Comparison of ENCODE assay signal across 10 cellular contexts in genomic region chr22:23752090-23752691, GRCh38. TPM values are rescaled to one million over a fixed set of nuclear protein-coding genes. Genes with fewer than 3 reads are reported as not detected.
DNase-seq lines count a peak whose midpoint lies in the region; ATAC-seq, FAIRE-seq and TF ChIP-seq lines count a peak whose summit lies in the region.
"Had no signal": no experiment of that assay in that cellular context is flagged by ENCODE, and none has a peak within 500 bp of the region (broad histone marks: within the 10 kb centered on the region; RNA-seq: fewer than 3 reads in every experiment).

No MANE protein-coding gene starts in this region.

- H3K36me3 Mint-ChIP-seq in T-helper 2 cell treated with Interferon-gamma antibody and Interleukin-4, amounts not matched to agents 5 μg/mL and 100 μg/mL, for 36 hours (ENCODE audit: low read depth), result no peaks in the 10 kb centered on the region

- DNase-seq in T-helper 2 cell treated with Interferon-gamma antibody and Interleukin-4, amounts not matched to agents 5 μg/mL and 100 μg/mL, for 36 hours (ENCODE audit: low spot score), result no peak
- DNase-seq in T-helper 2 cell (no peak), K562 (ENCODE audit: extremely low read depth in 1 of 4, low spot score in 3 of 4) (no peak), tibial nerve (ENCODE audit: low spot score in 2 of 2) (no peak)
- no peak for DNase-seq in activated CD4-positive, alpha-beta T cell treated with anti-CD3 and anti-CD28 coated beads for 1 hour
- DNase-seq: stimulated activated naive CD4-positive, alpha-beta T cell had no signal

- H2AFZ ChIP-seq in K562 (ENCODE audit: low read depth, low read length), result 0 out of 2 replicates have a peak overlapping the region, but pooled peaks have one; percentile 91

- POLR2A ChIA-PET in K562 (lab: Yijun Ruan, JAX), result interaction anchor here (1.0 kb wide), 2 partner anchors 17 to 130 kb away, joined by 3 read pairs; no protein-coding TSS in a partner anchor

- TF ChIP-seq POLR2A in K562 (conservative IDR thresholded peaks at IDR 0.05) (no peak), tibial nerve (IDR thresholded peaks at IDR 0.05) (no peak)

- H3K4me1 Mint-ChIP-seq in T-helper 2 cell treated with Interferon-gamma antibody and Interleukin-4, amounts not matched to agents 5 μg/mL and 100 μg/mL, for 36 hours (ENCODE audit: low read depth), result peaks cover 11% of the 10 kb centered on the region

- H4K20me1 ChIP-seq in K562 (replicated peaks; ENCODE audit: control insufficient read depth, insufficient read depth, low read length), result no peaks in the 10 kb centered on the region

- no peaks in the 10 kb centered on the region for H3K36me3 ChIP-seq in HUES6 (ENCODE audit: control insufficient read depth, insufficient read depth, low read length)
- H3K36me3 ChIP-seq in K562 (ENCODE audit: control insufficient read depth, insufficient read depth, low read length), result no peaks in the 10 kb centered on the region
- H3K36me3 ChIP-seq in rectal smooth muscle tissue (ENCODE audit: control insufficient read depth, insufficient read depth, low read length), result no peaks in the 10 kb centered on the region
- H3K36me3 ChIP-seq in tibial nerve, result no peaks in the 10 kb centered on the region

- H3K9me3 Mint-ChIP-seq in T-helper 2 cell treated with Interferon-gamma antibody and Interleukin-4, amounts not matched to agents 5 μg/mL and 100 μg/mL, for 36 hours, result no peaks in the 10 kb centered on the region

- TF ChIP-seq EP300 in K562 (IDR thresholded peaks at IDR 0.05; ENCODE audit: low read length), result no peak
- no peak for TF ChIP-seq EP300 in tibial nerve (IDR thresholded peaks at IDR 0.05)

- no peak for FAIRE-seq in K562 (lab: Jason Lieb, UNC)

- no peaks in the 10 kb centered on the region for H3K27me3 ChIP-seq in HUES6 (ENCODE audit: control insufficient read depth, insufficient read depth, low read length)
- no peaks in the 10 kb centered on the region for H3K27me3 ChIP-seq in K562 (ENCODE audit: control insufficient read depth in 2 of 2, insufficient read depth in 2 of 2, low read length in 2 of 2)
- H3K27me3 ChIP-seq in rectal smooth muscle tissue (ENCODE audit: control insufficient read depth, insufficient read depth, low read length), result no peaks in the 10 kb centered on the region
- H3K27me3 ChIP-seq in tibial nerve, result no peaks in the 10 kb centered on the region

- peak overlapping the region; percentile 60 for H3K27ac Mint-ChIP-seq in T-helper 2 cell treated with Interferon-gamma antibody and Interleukin-4, amounts not matched to agents 5 μg/mL and 100 μg/mL, for 36 hours

- peak overlapping the region; percentile 68 for H3K4me3 Mint-ChIP-seq in T-helper 2 cell treated with Interferon-gamma antibody and Interleukin-4, amounts not matched to agents 5 μg/mL and 100 μg/mL, for 36 hours

- CTCF ChIA-PET in K562 (lab: Yijun Ruan, JAX; ENCODE audit: low intra/inter-chr PET ratio), result no interaction called here

- H3K9ac ChIP-seq in HUES6 (ENCODE audit: low read length) (no peak overlapping the region), K562 (ENCODE audit: insufficient read depth in 1 of 2, low read depth in 2 of 2, low read length in 2 of 2) (peak overlapping the region in 1 of 2 experiments; percentile 95; a peak in 2 of 4 replicates), rectal smooth muscle tissue (ENCODE audit: low read length) (no peak overlapping the region)

- H3K27me3 Mint-ChIP-seq in T-helper 2 cell treated with Interferon-gamma antibody and Interleukin-4, amounts not matched to agents 5 μg/mL and 100 μg/mL, for 36 hours (ENCODE audit: low read depth), result peaks cover 4% of the 10 kb centered on the region

- H3K4me3 ChIP-seq in HUES6 (ENCODE audit: low read depth, low read length) (peak overlapping the region; percentile 98; the same call in 1 of the 2 replicates), K562 (no peak overlapping the region), rectal smooth muscle tissue (ENCODE audit: low read length) (peak overlapping the region; percentile 64), tibial nerve (peak overlapping the region in 2 of 4 donors; percentile 77 to 92)

- TF ChIP-seq CTCF in K562 (IDR thresholded peaks at IDR 0.05 in 2 of 3, conservative IDR thresholded peaks at IDR 0.05 in 1 of 3; ENCODE audit: insufficient read depth in 2 of 3, low read depth in 1 of 3, low read length in 3 of 3), result no peak
- TF ChIP-seq CTCF in tibial nerve (IDR thresholded peaks at IDR 0.05), result no peak

- no TSS peak for BruUV-seq in K562 (replicated peaks; lab: Mats Ljungman, UMichigan)

- H3K27ac ChIP-seq in HUES6 (ENCODE audit: low read depth, low read length) (no peak overlapping the region), K562 (ENCODE audit: extremely low read depth, low read depth, low read length) (no peak overlapping the region), rectal smooth muscle tissue (ENCODE audit: low read depth, low read length) (no peak overlapping the region), tibial nerve (peak overlapping the region in 1 of 4 donors; percentile 95)

- intact Hi-C loops in K562 (cut with micrococcal nuclease), result no loop called here

- TF ChIP-seq RAD21 in K562 (CRISPR knock-in tag; conservative IDR thresholded peaks at IDR 0.05 in 1 of 2, IDR thresholded peaks at IDR 0.05 in 1 of 2), result no peak

- H3K79me2 ChIP-seq in K562 (ENCODE audit: control insufficient read depth, insufficient read depth, low read length), result peaks cover 14% of the 10 kb centered on the region; the same call in 2 of the 3 replicates

- peak overlapping the region; percentile 32; the same call in 1 of the 2 replicates for H3K4me2 ChIP-seq in K562 (ENCODE audit: insufficient read depth, low read length)

- in situ Hi-C loops in K562 (cut with MboI), result no loop called here

- H3K4me1 ChIP-seq in HUES6 (ENCODE audit: control insufficient read depth, insufficient read depth, low read length) (peaks cover 14% of the 10 kb centered on the region), K562 (replicated peaks in 1 of 2; ENCODE audit: control insufficient read depth in 2 of 2, insufficient read depth in 2 of 2, low read length in 2 of 2) (peaks cover 11 to 28% of the 10 kb centered on the region in 2 experiments), rectal smooth muscle tissue (ENCODE audit: control insufficient read depth, insufficient read depth, low read length) (no peaks in the 10 kb centered on the region), tibial nerve (peaks cover 0 to 20% (median 7%) of the 10 kb centered on the region in 4 donors)

- no peak for ATAC-seq in K562
- no peak for ATAC-seq in HG02884 (IDR thresholded peaks at IDR 0.05; ENCODE audit: unreplicated experiment)

- H3K9me3 ChIP-seq in HUES6 (ENCODE audit: control insufficient read depth, insufficient read depth, low read depth, low read length) (no peaks in the 10 kb centered on the region), K562 (replicated peaks; ENCODE audit: control insufficient read depth, insufficient read depth, low read depth, low read length) (no peaks in the 10 kb centered on the region), tibial nerve (no peaks in the 10 kb centered on the region)

- peaks cover 3% of the 10 kb centered on the region for H3K9me1 ChIP-seq in K562 (ENCODE audit: control insufficient read depth, insufficient read depth, low read length)

- 80% methylated on average over 1 of the region's 9 CpGs for WGBS in K562 (ENCODE audit: insufficient coverage, low coverage, missing lambda C conversion rate)
- WGBS in tibial nerve, 2 donors, result 75 to 85% methylated on average over 5 to 9 of the region's 9 CpGs

RNA-seq across cellular contexts. Expression of gene ZNF70, which starts 1.3 kb away (rescaled TPM):
- total RNA-seq in K562 (2011; cell fraction: chromatin; rRNA removed; ENCODE audit: low replicate concordance), result 8.5 and 13.1 TPM in 2 replicates
- total RNA-seq in K562 (2011; cell fraction: nucleolus; rRNA removed), result 4.9 and 5.3 TPM in 2 replicates
- total RNA-seq in K562 (2011; cell fraction: nucleoplasm; rRNA removed), result 8.3 and 11.4 TPM in 2 replicates
- 1.4 and 1.8 TPM in 2 replicates for total RNA-seq in K562 (2014; rRNA removed)
- total RNA-seq in K562 (2014; rRNA removed; fragmentation: Illumina TruSeq; extraction: Trizol), result 2.3 TPM in 2 replicates
- total RNA-seq in K562 (2015; rRNA removed; fragmentation: Illumina TruSeq; extraction: Trizol), result 2.4 and 2.5 TPM in 2 replicates
- 3.2 and 3.3 TPM in 2 replicates for total RNA-seq in K562 (2021)
- polyA plus RNA-seq in K562 (2011; rRNA removed), result 0.57 and 0.58 TPM in 2 replicates
- polyA plus RNA-seq in K562 (2011; cell fraction: cytosol; rRNA removed), result 0.72 and 0.84 TPM in 2 replicates
- polyA plus RNA-seq in K562 (2011; cell fraction: nucleus; rRNA removed), result 2.0 and 2.6 TPM in 2 replicates
- 0.99 and 1.2 TPM in 2 replicates for polyA plus RNA-seq in K562 (2012)
- polyA plus RNA-seq in K562 (2014; fragmentation: Illumina TruSeq; extraction: Trizol), result 1.3 and 1.5 TPM in 2 replicates
- under 1 TPM; 0.14 to 0.18 TPM for polyA plus RNA-seq in K562 (2014; fragmentation: Nextera tagmentation; extraction: Ambion mirVana)
- polyA plus RNA-seq in K562 (2014; rRNA removed), result 1.1 and 1.3 TPM in 2 replicates
- 1.2 and 1.5 TPM in 2 replicates for polyA minus RNA-seq in K562 (2011; rRNA and poly(A)+ RNA removed)
- 1.5 and 1.7 TPM in 2 replicates for polyA minus RNA-seq in K562 (2011; cell fraction: cytosol; rRNA and poly(A)+ RNA removed)
- 1.3 and 2.1 TPM in 2 replicates for polyA minus RNA-seq in K562 (2011; cell fraction: nucleus; rRNA and poly(A)+ RNA removed)
- total RNA-seq in tibial nerve, result 1 to 10 TPM; 4.1 to 7.4 (median 6.0) TPM

RNA-seq across cellular contexts. Expression of gene VPREB3, which starts 2.0 kb away (rescaled TPM):
- total RNA-seq in K562 (2011; cell fraction: chromatin; rRNA removed; ENCODE audit: low replicate concordance), result not detected in 2 replicates
- not detected in 2 replicates for total RNA-seq in K562 (2011; cell fraction: nucleolus; rRNA removed)
- not detected in 2 replicates for total RNA-seq in K562 (2011; cell fraction: nucleoplasm; rRNA removed)
- total RNA-seq in K562 (2014; rRNA removed) (not detected in 2 replicates), K562 (2014; rRNA removed; fragmentation: Illumina TruSeq; extraction: Trizol) (not detected in 2 replicates), K562 (2015; rRNA removed; fragmentation: Illumina TruSeq; extraction: Trizol) (not detected in 2 replicates), K562 (2021) (0.71 TPM in 1 of 2 replicates, not detected in the other), tibial nerve (not detected)
- polyA plus RNA-seq in K562 (2011; rRNA removed) (0.20 TPM in 1 of 2 replicates, not detected in the other), K562 (2014; fragmentation: Illumina TruSeq; extraction: Trizol) (not detected in 2 replicates), K562 (2014; fragmentation: Nextera tagmentation; extraction: Ambion mirVana) (under 1 TPM in 1 of 2 experiments, not detected in 1; 0.14 TPM), K562 (2014; rRNA removed) (not detected in 2 replicates)
- polyA plus RNA-seq in K562 (2011; cell fraction: cytosol; rRNA removed), result not detected in 2 replicates
- polyA plus RNA-seq in K562 (2011; cell fraction: nucleus; rRNA removed), result 0.41 TPM in 1 of 2 replicates, not detected in the other
- 0.14 and 0.50 TPM in 2 replicates for polyA plus RNA-seq in K562 (2012)
- not detected in 2 replicates for polyA minus RNA-seq in K562 (2011; rRNA and poly(A)+ RNA removed)
- polyA minus RNA-seq in K562 (2011; cell fraction: cytosol; rRNA and poly(A)+ RNA removed), result not detected in 2 replicates
- polyA minus RNA-seq in K562 (2011; cell fraction: nucleus; rRNA and poly(A)+ RNA removed), result not detected in 2 replicates

RNA-seq across cellular contexts. Expression of gene C22orf15, which starts 10.6 kb away (rescaled TPM):
- not detected in 2 replicates for total RNA-seq in K562 (2011; cell fraction: chromatin; rRNA removed; ENCODE audit: low replicate concordance)
- not detected in 2 replicates for total RNA-seq in K562 (2011; cell fraction: nucleolus; rRNA removed)
- total RNA-seq in K562 (2011; cell fraction: nucleoplasm; rRNA removed), result not detected in 2 replicates
- total RNA-seq in K562 (2014; rRNA removed), result not detected in 2 replicates
- not detected in 2 replicates for total RNA-seq in K562 (2014; rRNA removed; fragmentation: Illumina TruSeq; extraction: Trizol)
- not detected in 2 replicates for total RNA-seq in K562 (2015; rRNA removed; fragmentation: Illumina TruSeq; extraction: Trizol)
- not detected in 2 replicates for total RNA-seq in K562 (2021)
- polyA plus RNA-seq in K562 (2011; rRNA removed), result not detected in 2 replicates
- polyA plus RNA-seq in K562 (2011; cell fraction: cytosol; rRNA removed), result not detected in 2 replicates
- polyA plus RNA-seq in K562 (2011; cell fraction: nucleus; rRNA removed), result not detected in 2 replicates
- 0.21 and 0.57 TPM in 2 replicates for polyA plus RNA-seq in K562 (2012)
- not detected in 2 replicates for polyA plus RNA-seq in K562 (2014; fragmentation: Illumina TruSeq; extraction: Trizol)
- not detected for polyA plus RNA-seq in K562 (2014; fragmentation: Nextera tagmentation; extraction: Ambion mirVana)
- polyA plus RNA-seq in K562 (2014; rRNA removed), result 0.07 TPM in 1 of 2 replicates, not detected in the other
- not detected in 2 replicates for polyA minus RNA-seq in K562 (2011; rRNA and poly(A)+ RNA removed)
- not detected in 2 replicates for polyA minus RNA-seq in K562 (2011; cell fraction: cytosol; rRNA and poly(A)+ RNA removed)
- polyA minus RNA-seq in K562 (2011; cell fraction: nucleus; rRNA and poly(A)+ RNA removed), result not detected in 2 replicates
- under 1 TPM in 1 of 4 donors, not detected in 3; 0.44 TPM for total RNA-seq in tibial nerve
- total RNA-seq: posterior vena cava had no signal

RNA-seq across cellular contexts. Expression of gene CHCHD10, which starts 15.6 kb away (rescaled TPM):
- 6.7 and 22.5 TPM in 2 replicates for total RNA-seq in K562 (2011; cell fraction: chromatin; rRNA removed; ENCODE audit: low replicate concordance)
- 36.1 and 36.9 TPM in 2 replicates for total RNA-seq in K562 (2011; cell fraction: nucleolus; rRNA removed)
- 31.7 and 48.8 TPM in 2 replicates for total RNA-seq in K562 (2011; cell fraction: nucleoplasm; rRNA removed)
- 84.9 and 214 TPM in 2 replicates for total RNA-seq in K562 (2014; rRNA removed)
- total RNA-seq in K562 (2014; rRNA removed; fragmentation: Illumina TruSeq; extraction: Trizol), result 76.4 and 102 TPM in 2 replicates
- 124 and 130 TPM in 2 replicates for total RNA-seq in K562 (2015; rRNA removed; fragmentation: Illumina TruSeq; extraction: Trizol)
- total RNA-seq in K562 (2021), result 270 and 292 TPM in 2 replicates
- 51.1 and 51.8 TPM in 2 replicates for polyA plus RNA-seq in K562 (2011; rRNA removed)
- 124 and 209 TPM in 2 replicates for polyA plus RNA-seq in K562 (2011; cell fraction: cytosol; rRNA removed)
- polyA plus RNA-seq in K562 (2011; cell fraction: nucleus; rRNA removed), result 58.5 and 83.9 TPM in 2 replicates
- polyA plus RNA-seq in K562 (2012), result 252 and 257 TPM in 2 replicates
- polyA plus RNA-seq in K562 (2014; fragmentation: Illumina TruSeq; extraction: Trizol), result 157 and 178 TPM in 2 replicates
- 10 to 100 TPM; 15.2 to 41.0 TPM for polyA plus RNA-seq in K562 (2014; fragmentation: Nextera tagmentation; extraction: Ambion mirVana)
- 159 and 170 TPM in 2 replicates for polyA plus RNA-seq in K562 (2014; rRNA removed)
- polyA minus RNA-seq in K562 (2011; rRNA and poly(A)+ RNA removed), result 17.5 and 34.7 TPM in 2 replicates
- 133 and 155 TPM in 2 replicates for polyA minus RNA-seq in K562 (2011; cell fraction: cytosol; rRNA and poly(A)+ RNA removed)
- 8.6 and 19.1 TPM in 2 replicates for polyA minus RNA-seq in K562 (2011; cell fraction: nucleus; rRNA and poly(A)+ RNA removed)
- 10 to 100 TPM in 1 of 4 donors, 1 to 10 TPM in 2, not detected in 1; 3.7 to 14.0 (median 9.6) TPM for total RNA-seq in tibial nerve

RNA-seq across cellular contexts. Expression of gene MMP11, which starts 20.5 kb away (rescaled TPM):
- total RNA-seq in K562 (2011; cell fraction: chromatin; rRNA removed; ENCODE audit: low replicate concordance), result 1.4 and 1.9 TPM in 2 replicates
- total RNA-seq in K562 (2011; cell fraction: nucleolus; rRNA removed), result 2.0 and 2.7 TPM in 2 replicates
- total RNA-seq in K562 (2011; cell fraction: nucleoplasm; rRNA removed), result 1.6 and 3.4 TPM in 2 replicates
- total RNA-seq in K562 (2014; rRNA removed), result 0.57 and 1.4 TPM in 2 replicates
- total RNA-seq in K562 (2014; rRNA removed; fragmentation: Illumina TruSeq; extraction: Trizol), result 0.13 and 0.25 TPM in 2 replicates
- 0.14 and 0.15 TPM in 2 replicates for total RNA-seq in K562 (2015; rRNA removed; fragmentation: Illumina TruSeq; extraction: Trizol)
- 0.58 and 1.4 TPM in 2 replicates for total RNA-seq in K562 (2021)
- polyA plus RNA-seq in K562 (2011; rRNA removed), result 1.1 and 1.3 TPM in 2 replicates
- 1.0 and 1.4 TPM in 2 replicates for polyA plus RNA-seq in K562 (2011; cell fraction: cytosol; rRNA removed)
- 2.5 and 3.4 TPM in 2 replicates for polyA plus RNA-seq in K562 (2011; cell fraction: nucleus; rRNA removed)
- 0.51 and 1.1 TPM in 2 replicates for polyA plus RNA-seq in K562 (2012)
- 0.25 and 1.2 TPM in 2 replicates for polyA plus RNA-seq in K562 (2014; fragmentation: Illumina TruSeq; extraction: Trizol)
- not detected for polyA plus RNA-seq in K562 (2014; fragmentation: Nextera tagmentation; extraction: Ambion mirVana)
- polyA plus RNA-seq in K562 (2014; rRNA removed), result 0.40 and 1.8 TPM in 2 replicates
- 0.46 and 0.51 TPM in 2 replicates for polyA minus RNA-seq in K562 (2011; rRNA and poly(A)+ RNA removed)
- 0.57 TPM in 1 of 2 replicates, not detected in the other for polyA minus RNA-seq in K562 (2011; cell fraction: cytosol; rRNA and poly(A)+ RNA removed)
- polyA minus RNA-seq in K562 (2011; cell fraction: nucleus; rRNA and poly(A)+ RNA removed), result 0.78 and 1.2 TPM in 2 replicates
- total RNA-seq in tibial nerve, result 1 to 10 TPM; 4.5 to 7.3 (median 5.6) TPM
